Comparison of ENCODE assay signal across 8 cellular contexts in the genomic region with DNA sequence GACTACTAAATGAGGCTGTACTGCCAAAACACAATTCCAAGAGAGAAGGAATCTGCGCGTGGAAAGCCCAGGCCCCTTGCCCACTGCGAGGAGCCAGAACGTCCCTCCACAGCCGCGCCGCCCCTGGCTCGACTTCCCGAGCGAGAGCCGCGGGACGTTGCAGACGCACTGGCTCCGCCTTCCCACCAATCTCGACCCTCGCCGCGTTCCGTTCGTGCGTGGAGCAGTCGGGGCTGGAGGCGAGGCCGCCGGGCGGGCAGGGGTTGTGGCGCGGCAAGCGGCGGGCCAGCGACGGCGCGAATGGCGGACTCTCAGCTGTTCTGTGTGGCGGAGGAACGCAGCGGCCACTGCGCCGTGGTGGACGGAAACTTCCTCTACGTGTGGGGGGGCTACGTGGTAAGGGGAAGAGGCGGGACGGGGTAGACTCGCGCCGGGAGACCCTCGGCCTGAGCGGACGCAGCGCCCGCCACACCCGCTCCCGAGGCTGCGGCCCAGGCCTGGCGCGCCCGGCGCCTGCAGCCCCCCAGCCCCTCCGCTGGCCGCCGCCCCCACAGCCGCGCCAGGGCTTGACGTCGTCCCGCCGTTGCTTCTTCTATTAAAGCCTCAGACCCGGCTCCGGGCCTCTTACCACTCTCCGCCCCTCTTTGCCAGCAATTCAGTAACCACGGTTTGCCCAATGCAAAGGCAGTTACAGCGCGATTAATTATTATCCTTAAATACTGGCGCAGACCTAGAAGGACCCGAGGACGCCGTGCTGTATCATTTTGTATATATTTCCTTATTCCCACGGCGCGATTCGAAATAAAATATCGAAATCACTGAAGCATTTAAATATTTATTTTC. TPM values are rescaled to one million over a fixed set of nuclear protein-coding genes. Genes with fewer than 3 reads are reported as not detected.
DNase-seq lines count a peak whose midpoint lies in the region; ATAC-seq and TF ChIP-seq lines count a peak whose summit lies in the region.

A gene with protein sequence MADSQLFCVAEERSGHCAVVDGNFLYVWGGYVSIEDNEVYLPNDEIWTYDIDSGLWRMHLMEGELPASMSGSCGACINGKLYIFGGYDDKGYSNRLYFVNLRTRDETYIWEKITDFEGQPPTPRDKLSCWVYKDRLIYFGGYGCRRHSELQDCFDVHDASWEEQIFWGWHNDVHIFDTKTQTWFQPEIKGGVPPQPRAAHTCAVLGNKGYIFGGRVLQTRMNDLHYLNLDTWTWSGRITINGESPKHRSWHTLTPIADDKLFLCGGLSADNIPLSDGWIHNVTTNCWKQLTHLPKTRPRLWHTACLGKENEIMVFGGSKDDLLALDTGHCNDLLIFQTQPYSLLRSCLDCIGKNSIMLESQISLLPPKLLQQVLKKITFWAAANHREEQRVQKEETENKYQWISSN (plus strand): TSS at position 226 of the 843 bp plus-strand sequence. CDS start 75 bp downstream, at position 301.

- H3K4me1 ChIP-seq in DND-41 (ENCODE audit: insufficient read depth, low read length) (peaks cover 35% of the 10 kb centered on the region), RWPE2 (ENCODE audit: insufficient read depth, poor library complexity, severe bottlenecking) (peaks cover 2% of the 10 kb centered on the region), neural progenitor cell (peaks cover 8% of the 10 kb centered on the region), stomach (peaks cover 11 to 45% (median 28%) of the 10 kb centered on the region in 4 donors)

- no peaks in the 10 kb centered on the region for H3K36me3 Mint-ChIP-seq in neural progenitor cell

- intact Hi-C loops in stomach (cut with DNase I; ENCODE audit: low total_unique reads): no loop called here

- peaks cover 2% of the 10 kb centered on the region for H3K9me3 Mint-ChIP-seq in neural progenitor cell

- H3K4me1 Mint-ChIP-seq in neural progenitor cell: peaks cover 22% of the 10 kb centered on the region

- H3K4me3 Mint-ChIP-seq in neural progenitor cell: peak within 1 kb of the TSS; percentile 89

- H3K27ac ChIP-seq in DND-41 (ENCODE audit: low read length): peak within 1 kb of the TSS; percentile 76
- peak within 1 kb of the TSS; percentile 52 for H3K27ac ChIP-seq in RWPE2 (ENCODE audit: poor library complexity, severe bottlenecking)
- H3K27ac ChIP-seq in neural progenitor cell: no peak within 1 kb of the TSS
- peak within 1 kb of the TSS; percentile 87 to 98 (median 96) for H3K27ac ChIP-seq in stomach

- H2AFZ ChIP-seq in DND-41 (ENCODE audit: low read depth, low read length) (peak within 1 kb of the TSS; percentile 90), neural progenitor cell (replicated peaks) (peak within 1 kb of the TSS; percentile 97)

- TF ChIP-seq CTCF in DND-41 (IDR thresholded peaks at IDR 0.05; ENCODE audit: borderline replicate concordance, extremely low read depth, low read length, poor library complexity, severe bottlenecking): no peak
- TF ChIP-seq CTCF in RWPE2 (IDR thresholded peaks at IDR 0.05; ENCODE audit: poor library complexity, severe bottlenecking): no peak
- TF ChIP-seq CTCF in foreskin fibroblast (IDR thresholded peaks at IDR 0.05; ENCODE audit: low read depth, low read length): no peak
- TF ChIP-seq CTCF in neural progenitor cell (IDR thresholded peaks at IDR 0.05): no peak
- no peak for TF ChIP-seq CTCF in stomach (IDR thresholded peaks at IDR 0.05)

- H3K27me3 ChIP-seq in DND-41 (ENCODE audit: insufficient read depth, low read length, poor library complexity) (no peaks in the 10 kb centered on the region), RWPE2 (ENCODE audit: insufficient read depth, poor library complexity, severe bottlenecking) (no peaks in the 10 kb centered on the region), neural progenitor cell (peaks cover 43% of the 10 kb centered on the region), stomach (no peaks in the 10 kb centered on the region)

- no peaks in the 10 kb centered on the region; the same call in 1 of the 2 replicates for H3K36me3 ChIP-seq in DND-41 (ENCODE audit: insufficient read depth, low read length)
- no peaks in the 10 kb centered on the region for H3K36me3 ChIP-seq in RWPE2 (ENCODE audit: low read depth)
- no peaks in the 10 kb centered on the region for H3K36me3 ChIP-seq in neural progenitor cell
- no peaks in the 10 kb centered on the region for H3K36me3 ChIP-seq in stomach

- H3F3A ChIP-seq in neural progenitor cell (ENCODE audit: low read depth): peaks cover 42% of the 10 kb centered on the region

- H3K27ac Mint-ChIP-seq in neural progenitor cell: peak within 1 kb of the TSS; percentile 1

- peak in 2 of 4 donors; percentile 53 to 73 for TF ChIP-seq POLR2A in stomach (IDR thresholded peaks at IDR 0.05)

- peak; percentile 79 for DNase-seq in DND-41
- peak; percentile 22 to 26 for DNase-seq in Kasumi-1 (lab: John Stamatoyannopoulos, UW)
- peak; percentile 79 for DNase-seq in RWPE2 (ENCODE audit: low spot score)
- DNase-seq in activated gamma-delta T cell treated with Interleukin-2 at 50 U/mL for 16 hours: peak; percentile 74
- peak; percentile 74 to 91 for DNase-seq in foreskin fibroblast
- peak; percentile 87 for DNase-seq in neural progenitor cell (ENCODE audit: low spot score)
- peak; percentile 84 for DNase-seq in stomach

- peaks cover 6% of the 10 kb centered on the region for H3K27me3 Mint-ChIP-seq in neural progenitor cell (ENCODE audit: insufficient read depth, low read depth)

- H4K20me1 ChIP-seq in DND-41 (ENCODE audit: insufficient read depth, low read length) (no peaks in the 10 kb centered on the region), neural progenitor cell (ENCODE audit: low read depth) (no peaks in the 10 kb centered on the region)

- H3K79me2 ChIP-seq in DND-41 (ENCODE audit: insufficient read depth, low read length) (peaks cover 12% of the 10 kb centered on the region), neural progenitor cell (ENCODE audit: low read depth) (no peaks in the 10 kb centered on the region)

- peak; percentile 78 for ATAC-seq in DND-41 (ENCODE audit: insufficient read depth, low read depth)
- peak; percentile 64 for ATAC-seq in GM21786 (IDR thresholded peaks at IDR 0.05; ENCODE audit: unreplicated experiment)
- ATAC-seq in RWPE2 (ENCODE audit: low read depth): peak; percentile 66

- no peaks in the 10 kb centered on the region for H3K9me3 ChIP-seq in DND-41 (ENCODE audit: insufficient read depth, low read length, severe bottlenecking)
- no peaks in the 10 kb centered on the region for H3K9me3 ChIP-seq in RWPE2 (ENCODE audit: severe bottlenecking)
- no peaks in the 10 kb centered on the region for H3K9me3 ChIP-seq in neural progenitor cell (ENCODE audit: low read depth)
- H3K9me3 ChIP-seq in stomach: no peaks in the 10 kb centered on the region

- peak within 1 kb of the TSS; percentile 73 for H3K9ac ChIP-seq in DND-41 (ENCODE audit: low read depth, low read length)
- no peak within 1 kb of the TSS for H3K9ac ChIP-seq in neural progenitor cell

- TF ChIP-seq EP300 in stomach (IDR thresholded peaks at IDR 0.05): no peak

- WGBS in stomach, 5 donors: 0 to 1% (median 0%) methylated on average over 50 to 85 of the region's 85 CpGs

- peak within 1 kb of the TSS; percentile 38 to 80 for H3K4me3 ChIP-seq in DND-41 (ENCODE audit: low read depth in 1 of 2, low read length in 2 of 2)
- H3K4me3 ChIP-seq in RWPE2 (ENCODE audit: severe bottlenecking): peak within 1 kb of the TSS; percentile 55
- peak within 1 kb of the TSS; percentile 71 to 77 for H3K4me3 ChIP-seq in foreskin fibroblast (ENCODE audit: low read depth in 1 of 2, low read length in 2 of 2)
- peak within 1 kb of the TSS; percentile 63 for H3K4me3 ChIP-seq in neural progenitor cell
- H3K4me3 ChIP-seq in stomach: peak within 1 kb of the TSS; percentile 66 to 72 (median 68)

- H3K4me2 ChIP-seq in DND-41 (ENCODE audit: insufficient read depth, low read length): peak within 1 kb of the TSS; percentile 72
- H3K4me2 ChIP-seq in neural progenitor cell: peak within 1 kb of the TSS; percentile 86

RNA-seq across cellular contexts. Expression of the gene that starts here (rescaled TPM):
- total RNA-seq in neural progenitor cell (ENCODE audit: low replicate concordance): 0.99 and 1.4 TPM in 2 replicates
- total RNA-seq in stomach: 10 to 100 TPM in 1 of 5 donors, 1 to 10 TPM in 3, under 1 TPM in 1; 0.58 to 20.2 (median 1.3) TPM
- polyA plus RNA-seq in stomach: 1 to 10 TPM in 2 of 3 donors, under 1 TPM in 1; 1.00 to 3.4 (median 3.0) TPM

Comparison
In these comparisons a context has a peak if more than half of its experiments do, and no peak if none do; other contexts are left out.
1. DNase-seq: peak in every context shown above with its lines; median percentile 87 in neural progenitor cell; 84 in stomach; 82 in foreskin fibroblast; 79 in DND-41; 79 in RWPE2; 74 in activated gamma-delta T cell treated with Interleukin-2 at 50 U/mL for 16 hours; 24 in Kasumi-1.